In genomic region chr10:7482992-7483391, GRCh38 we compare ENCODE assay signal across 23 cellular contexts.
DNase-seq lines count a peak whose midpoint lies in the region; ATAC-seq and TF ChIP-seq lines count a peak whose summit lies in the region.
"Had no signal": no experiment of that assay in that cellular context is flagged by ENCODE, and none has a peak within 500 bp of the region (broad histone marks: within the 10 kb centered on the region; RNA-seq: fewer than 3 reads in every experiment).

No MANE protein-coding gene starts in this region.

- H3K4me3 ChIP-seq in Karpas-422 (ENCODE audit: low read length) = no peak overlapping the region
- no peak overlapping the region for H3K4me3 ChIP-seq in thyroid gland (replicated peaks in 1 of 3)
- no peak overlapping the region for H3K4me3 ChIP-seq in suprapubic skin
- H3K4me3 ChIP-seq: esophagus squamous epithelium, uterus had no signal

- intact Hi-C loops in activated CD4-positive, alpha-beta memory T cell treated with anti-CD3 and anti-CD28 coated beads for 36 hours (cut with micrococcal nuclease) = loop anchor here (5.0 kb wide), 1 partner anchor 71 kb away; the partner anchor contains the start of gene SFMBT2
- intact Hi-C loops in thyroid gland (cut with DNase I) = no loop called here

- H3K27ac ChIP-seq in Karpas-422 (ENCODE audit: low read length) (peak overlapping the region; percentile 99), angular gyrus (ENCODE audit: low read depth, low read length) (peak overlapping the region; percentile 5), thyroid gland (no peak overlapping the region), suprapubic skin (no peak overlapping the region)
- H3K27ac ChIP-seq: C4-2B, uterus had no signal

- peaks cover 77% of the 10 kb centered on the region for H3K4me1 Mint-ChIP-seq in activated CD4-positive, alpha-beta memory T cell treated with anti-CD3 and anti-CD28 coated beads, Interleukin-2, amount 10 ng/mL, durations not matched to agents 7 days and 5 days
- peaks cover 71% of the 10 kb centered on the region for H3K4me1 Mint-ChIP-seq in activated CD4-positive, alpha-beta memory T cell treated with anti-CD3 and anti-CD28 coated beads for 36 hours (ENCODE audit: low read depth)
- peaks cover 77% of the 10 kb centered on the region for H3K4me1 Mint-ChIP-seq in stimulated activated effector memory CD8-positive, alpha-beta T cell treated with anti-CD3 and anti-CD28 coated beads, Interleukin-12 subunit alpha, Interleukin-12 subunit beta, amount 100 ng/mL, for 72 hours

- TF ChIP-seq CTCF in thyroid gland (IDR thresholded peaks at IDR 0.05) (no peak), suprapubic skin (IDR thresholded peaks at IDR 0.05) (no peak)

- no peaks in the 10 kb centered on the region for H3K9me3 ChIP-seq in Karpas-422 (ENCODE audit: low read length)
- no peaks in the 10 kb centered on the region for H3K9me3 ChIP-seq in thyroid gland
- no peaks in the 10 kb centered on the region for H3K9me3 ChIP-seq in suprapubic skin
- H3K9me3 ChIP-seq: esophagus squamous epithelium, uterus had no signal

- no peaks in the 10 kb centered on the region for H4K20me1 ChIP-seq in Karpas-422 (ENCODE audit: insufficient read depth, low read depth, low read length)

- CTCF ChIA-PET in activated CD4-positive, alpha-beta memory T cell treated with anti-CD3 and anti-CD28 coated beads, Interleukin-2, amount 10 ng/mL, durations not matched to agents 7 days and 5 days (lab: Charles Lee) = no interaction called here
- CTCF ChIA-PET in activated CD4-positive, alpha-beta memory T cell treated with anti-CD3 and anti-CD28 coated beads for 36 hours (lab: Charles Lee) = interaction anchor here (1.5 kb wide), 1 partner anchor 42 kb away, joined by 3 read pairs; no protein-coding TSS in a partner anchor

- no peak overlapping the region for H2AFZ ChIP-seq in Karpas-422 (ENCODE audit: low read length)

- no peaks in the 10 kb centered on the region for H3K36me3 ChIP-seq in Karpas-422 (ENCODE audit: insufficient read depth, low read length)
- no peaks in the 10 kb centered on the region for H3K36me3 ChIP-seq in thyroid gland
- H3K36me3 ChIP-seq in suprapubic skin = no peaks in the 10 kb centered on the region
- H3K36me3 ChIP-seq: esophagus squamous epithelium, uterus had no signal

- H3K9ac ChIP-seq in Karpas-422 (ENCODE audit: low read length) = peak overlapping the region; percentile 73

- no peak for DNase-seq in activated CD4-positive, alpha-beta memory T cell treated with anti-CD3 and anti-CD28 coated beads, Interleukin-2, amount 10 ng/mL, durations not matched to agents 7 days and 5 days
- DNase-seq in activated CD4-positive, alpha-beta memory T cell treated with anti-CD3 and anti-CD28 coated beads for 36 hours = no peak
- DNase-seq in Karpas-422 = no peak
- no peak for DNase-seq in stimulated activated effector memory CD8-positive, alpha-beta T cell treated with anti-CD3 and anti-CD28 coated beads, Interleukin-12 subunit alpha, Interleukin-12 subunit beta, amount 100 ng/mL, for 72 hours (ENCODE audit: low spot score in 2 of 2)
- no peak for DNase-seq in SIG-M5 treated with dmso at 0.1 percent for 504 hours (lab: John Stamatoyannopoulos, UW; ENCODE audit: unreplicated experiment)
- no peak for DNase-seq in thyroid gland
- no peak for DNase-seq in suprapubic skin (ENCODE audit: low spot score in 2 of 2)
- DNase-seq: activated gamma-delta T cell; DMS79; effector CD8-positive, alpha-beta T cell; esophagus squamous epithelium; HFFc6; mesenchymal stem cell; NCI-H2107; NCI-H510A treated with DMSO at 0.1 percent for 48 hours; Right ventricle myocardium superior; small intestine; stimulated activated CD4-positive, alpha-beta T cell treated with anti-CD3 and anti-CD28 coated beads, Interleukin-4, amount 100 ng/mL, for 1 hour; uterus had no signal

- TF ChIP-seq EP300 in suprapubic skin (IDR thresholded peaks at IDR 0.05) = no peak

- H3K9me2 ChIP-seq in Karpas-422 (replicated peaks; ENCODE audit: insufficient read depth, low read length) = no peaks in the 10 kb centered on the region

- POLR2A ChIA-PET in activated CD4-positive, alpha-beta memory T cell treated with anti-CD3 and anti-CD28 coated beads, Interleukin-2, amount 10 ng/mL, durations not matched to agents 7 days and 5 days (lab: Charles Lee) = interaction anchor here (1.0 kb wide), 1 partner anchor 9 kb away, joined by 3 read pairs; no protein-coding TSS in a partner anchor
- POLR2A ChIA-PET in activated CD4-positive, alpha-beta memory T cell treated with anti-CD3 and anti-CD28 coated beads for 36 hours (lab: Charles Lee) = no interaction called here

- TF ChIP-seq POLR2A in thyroid gland (IDR thresholded peaks at IDR 0.05) = no peak
- no peak for TF ChIP-seq POLR2A in suprapubic skin (IDR thresholded peaks at IDR 0.05)

- 95 to 97% methylated on average over 8 of the region's 8 CpGs for WGBS in thyroid gland, 2 donors
- whole genome bisulfite sequencing in suprapubic skin = 74% methylated on average over 6 of the region's 8 CpGs

- H3K4me1 ChIP-seq in Karpas-422 (ENCODE audit: low read length) (peaks cover 100% of the 10 kb centered on the region), thyroid gland (peaks cover 4 to 7% of the 10 kb centered on the region in 2 donors), suprapubic skin (no peaks in the 10 kb centered on the region)
- H3K4me1 ChIP-seq: uterus had no signal

- no peak for ATAC-seq in stimulated activated effector memory CD8-positive, alpha-beta T cell treated with anti-CD3 and anti-CD28 coated beads, Interleukin-12 subunit alpha, Interleukin-12 subunit beta, amount 100 ng/mL, for 72 hours
- ATAC-seq: WTC11 had no signal

- no peaks in the 10 kb centered on the region for H3K27me3 Mint-ChIP-seq in activated CD4-positive, alpha-beta memory T cell treated with anti-CD3 and anti-CD28 coated beads, Interleukin-2, amount 10 ng/mL, durations not matched to agents 7 days and 5 days
- no peaks in the 10 kb centered on the region for H3K27me3 Mint-ChIP-seq in activated CD4-positive, alpha-beta memory T cell treated with anti-CD3 and anti-CD28 coated beads for 36 hours

- H3K79me2 ChIP-seq in Karpas-422 (ENCODE audit: low read length) = no peaks in the 10 kb centered on the region

- H3K27me3 ChIP-seq in Karpas-422 (ENCODE audit: low read length) = no peaks in the 10 kb centered on the region
- no peaks in the 10 kb centered on the region for H3K27me3 ChIP-seq in thyroid gland
- H3K27me3 ChIP-seq in suprapubic skin = peaks cover 11% of the 10 kb centered on the region
- H3K27me3 ChIP-seq: uterus had no signal

- H3K36me3 Mint-ChIP-seq in activated CD4-positive, alpha-beta memory T cell treated with anti-CD3 and anti-CD28 coated beads, Interleukin-2, amount 10 ng/mL, durations not matched to agents 7 days and 5 days (ENCODE audit: low read depth) = peaks cover 25% of the 10 kb centered on the region
- no peaks in the 10 kb centered on the region for H3K36me3 Mint-ChIP-seq in activated CD4-positive, alpha-beta memory T cell treated with anti-CD3 and anti-CD28 coated beads for 36 hours
- H3K36me3 Mint-ChIP-seq in stimulated activated effector memory CD8-positive, alpha-beta T cell treated with anti-CD3 and anti-CD28 coated beads, Interleukin-12 subunit alpha, Interleukin-12 subunit beta, amount 100 ng/mL, for 72 hours = no peaks in the 10 kb centered on the region
- H3K36me3 Mint-ChIP-seq: WTC11 had no signal

- H3K27ac Mint-ChIP-seq in activated CD4-positive, alpha-beta memory T cell treated with anti-CD3 and anti-CD28 coated beads, Interleukin-2, amount 10 ng/mL, durations not matched to agents 7 days and 5 days = peak overlapping the region; percentile 97
- H3K27ac Mint-ChIP-seq in activated CD4-positive, alpha-beta memory T cell treated with anti-CD3 and anti-CD28 coated beads for 36 hours = no peak overlapping the region
- peak overlapping the region; percentile 95 for H3K27ac Mint-ChIP-seq in stimulated activated effector memory CD8-positive, alpha-beta T cell treated with anti-CD3 and anti-CD28 coated beads, Interleukin-12 subunit alpha, Interleukin-12 subunit beta, amount 100 ng/mL, for 72 hours
- H3K27ac Mint-ChIP-seq: HFFc6, WTC11 had no signal

- H3K4me3 Mint-ChIP-seq in activated CD4-positive, alpha-beta memory T cell treated with anti-CD3 and anti-CD28 coated beads, Interleukin-2, amount 10 ng/mL, durations not matched to agents 7 days and 5 days = no peak overlapping the region
- H3K4me3 Mint-ChIP-seq in activated CD4-positive, alpha-beta memory T cell treated with anti-CD3 and anti-CD28 coated beads for 36 hours = no peak overlapping the region
- no peak overlapping the region for H3K4me3 Mint-ChIP-seq in stimulated activated effector memory CD8-positive, alpha-beta T cell treated with anti-CD3 and anti-CD28 coated beads, Interleukin-12 subunit alpha, Interleukin-12 subunit beta, amount 100 ng/mL, for 72 hours
- H3K4me3 Mint-ChIP-seq: HFFc6, neural crest cell, WTC11 had no signal

- H3K4me2 ChIP-seq in Karpas-422 (ENCODE audit: low read depth, low read length, poor library complexity, severe bottlenecking) = peak overlapping the region; percentile 77

- H3K9me3 Mint-ChIP-seq in activated CD4-positive, alpha-beta memory T cell treated with anti-CD3 and anti-CD28 coated beads, Interleukin-2, amount 10 ng/mL, durations not matched to agents 7 days and 5 days = peaks cover 4% of the 10 kb centered on the region
- no peaks in the 10 kb centered on the region for H3K9me3 Mint-ChIP-seq in activated CD4-positive, alpha-beta memory T cell treated with anti-CD3 and anti-CD28 coated beads for 36 hours
- H3K9me3 Mint-ChIP-seq in stimulated activated effector memory CD8-positive, alpha-beta T cell treated with anti-CD3 and anti-CD28 coated beads, Interleukin-12 subunit alpha, Interleukin-12 subunit beta, amount 100 ng/mL, for 72 hours = peaks cover 4% of the 10 kb centered on the region
- H3K9me3 Mint-ChIP-seq: neural crest cell, WTC11 had no signal

Comparison
In these comparisons a context has a peak if more than half of its experiments do, and no peak if none do; other contexts are left out.
1. H3K27ac ChIP-seq: peak in Karpas-422 (single experiment) and angular gyrus (single experiment); none in thyroid gland (0 of 3) and suprapubic skin (single experiment).